ENCODE assay signal across 12 cellular contexts in the genomic region with DNA sequence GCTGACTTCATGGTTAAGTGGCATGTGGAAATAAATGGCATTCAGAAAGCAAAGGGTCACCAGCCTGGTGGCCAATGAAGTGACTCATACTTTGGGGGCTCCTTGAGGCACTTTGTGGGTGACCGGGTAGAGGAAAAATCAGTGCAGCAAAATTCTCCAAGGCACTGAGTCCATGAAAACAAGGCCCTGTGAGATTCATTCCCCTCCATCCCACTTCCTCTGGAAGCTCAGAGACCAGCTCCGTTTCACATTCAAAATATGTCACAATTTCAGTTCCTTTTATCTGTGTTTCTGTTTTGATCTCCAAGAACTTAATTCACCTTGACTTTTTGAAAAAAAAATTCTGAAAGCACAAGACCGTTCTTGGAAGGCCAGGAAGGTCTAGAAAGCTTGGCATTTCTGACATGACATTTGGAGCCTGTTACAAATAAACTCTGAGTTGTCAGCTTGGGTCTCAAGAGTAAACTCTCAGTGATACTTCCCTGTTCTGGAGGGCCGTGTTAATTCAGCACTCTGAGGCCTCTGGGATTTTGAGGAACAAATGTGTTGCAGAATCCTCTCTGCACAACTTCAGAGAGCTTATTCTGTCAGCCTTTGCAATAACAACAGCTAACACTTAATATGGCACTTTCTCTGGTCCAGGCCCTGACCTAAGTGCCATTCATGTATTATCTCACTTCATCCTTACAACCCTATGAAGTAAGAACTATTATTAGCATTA. TPM values are rescaled to one million over a fixed set of nuclear protein-coding genes. Genes with fewer than 3 reads are reported as not detected.
DNase-seq lines count a peak whose midpoint lies in the region; ATAC-seq, FAIRE-seq and TF ChIP-seq lines count a peak whose summit lies in the region.
"Had no signal": no experiment of that assay in that cellular context is flagged by ENCODE, and none has a peak within 500 bp of the region (broad histone marks: within the 10 kb centered on the region; RNA-seq: fewer than 3 reads in every experiment).

No MANE protein-coding gene starts in this region.

- H3K9me3 Mint-ChIP-seq in activated naive CD4-positive, alpha-beta T cell treated with anti-CD3 and anti-CD28 coated beads, Interleukin-2, amount 10 ng/mL, durations not matched to agents 7 days and 5 days: peaks cover 10% of the 10 kb centered on the region

- intact Hi-C loops in adrenal gland (cut with DNase I) (loop anchor here in 1 of 2 donors (10.0 kb wide), 1 partner anchor 64 kb away; no protein-coding TSS in a partner anchor), pancreas (cut with DNase I) (no loop called here)

- no peak for FAIRE-seq in pancreas (lab: Jason Lieb, UNC)

- H3K4me1 ChIP-seq in adrenal gland (replicated peaks in 1 of 2) (peaks cover 27 to 35% of the 10 kb centered on the region in 2 donors), pancreas (peaks cover 0 to 12% (median 3%) of the 10 kb centered on the region in 3 donors)
- H3K4me1 ChIP-seq: SJSA1, thyroid gland had no signal

- H3K4me3 ChIP-seq in GM12865 (ENCODE audit: low read depth, low read length) (no peak overlapping the region), adrenal gland (no peak overlapping the region), pancreas (no peak overlapping the region), coronary artery (no peak overlapping the region)
- H3K4me3 ChIP-seq: SJSA1, thyroid gland had no signal

- H3K4me3 Mint-ChIP-seq in activated naive CD4-positive, alpha-beta T cell treated with anti-CD3 and anti-CD28 coated beads, Interleukin-2, amount 10 ng/mL, durations not matched to agents 7 days and 5 days: no peak overlapping the region

- no peaks in the 10 kb centered on the region for H3K36me3 Mint-ChIP-seq in activated naive CD4-positive, alpha-beta T cell treated with anti-CD3 and anti-CD28 coated beads, Interleukin-2, amount 10 ng/mL, durations not matched to agents 7 days and 5 days

- ATAC-seq in HG02981 (IDR thresholded peaks at IDR 0.05; ENCODE audit: unreplicated experiment) (peak; percentile 66), pancreas (peak in 3 of 4 donors; percentile 48 to 82 (median 74)), HG03460 (IDR thresholded peaks at IDR 0.05; ENCODE audit: unreplicated experiment) (no peak)

- H3K36me3 ChIP-seq in adrenal gland (replicated peaks in 1 of 2) (no peaks in the 10 kb centered on the region), pancreas (no peaks in the 10 kb centered on the region)
- H3K36me3 ChIP-seq: SJSA1, thyroid gland had no signal

- no peak for TF ChIP-seq POLR2A in adrenal gland (IDR thresholded peaks at IDR 0.05)

- H3K9me3 ChIP-seq in adrenal gland (replicated peaks in 1 of 3): peaks cover 0 to 2% (median 0%) of the 10 kb centered on the region in 3 donors
- no peaks in the 10 kb centered on the region for H3K9me3 ChIP-seq in pancreas
- H3K9me3 ChIP-seq: SJSA1, thyroid gland had no signal

- peak; percentile 46 for DNase-seq in GM12865 (ENCODE audit: low read depth)
- peak in 2 of 7 donors; percentile 24 to 42 for DNase-seq in adrenal gland
- no peak for DNase-seq in pancreas
- DNase-seq in coronary artery (ENCODE audit: low spot score): no peak
- DNase-seq in activated naive CD4-positive, alpha-beta T cell treated with anti-CD3 and anti-CD28 coated beads, Interleukin-2, amount 10 ng/mL, durations not matched to agents 7 days and 5 days: no peak
- no peak for DNase-seq in GM10248 (ENCODE audit: extremely low spot score)
- DNase-seq: stimulated activated CD4-positive, alpha-beta T cell treated with anti-CD3 and anti-CD28 coated beads, Interleukin-15, amount 100 ng/mL, for 24 hours; thyroid gland had no signal

- TF ChIP-seq CTCF in GM12865 (IDR thresholded peaks at IDR 0.05; ENCODE audit: insufficient read depth, low read depth, low read length, missing control alignments) (no peak), adrenal gland (IDR thresholded peaks at IDR 0.05) (no peak), pancreas (IDR thresholded peaks at IDR 0.05) (no peak), coronary artery (IDR thresholded peaks at IDR 0.05) (no peak), GM10248 (IDR thresholded peaks at IDR 0.05; ENCODE audit: control extremely low read depth, extremely low read depth, low read depth, missing control alignments) (no peak)

- H3K27ac ChIP-seq in adrenal gland (peak overlapping the region in 4 of 5 donors; percentile 35 to 79 (median 60)), pancreas (peak overlapping the region in 1 of 4 donors; percentile 14), coronary artery (peak overlapping the region in 1 of 2 donors; percentile 71)
- H3K27ac ChIP-seq: SJSA1, thyroid gland had no signal

- H3K4me1 Mint-ChIP-seq in activated naive CD4-positive, alpha-beta T cell treated with anti-CD3 and anti-CD28 coated beads, Interleukin-2, amount 10 ng/mL, durations not matched to agents 7 days and 5 days: peaks cover 25% of the 10 kb centered on the region

- 15 to 22% (median 19%) methylated on average over 4 of the region's 4 CpGs for WGBS in adrenal gland, 4 donors
- WGBS in pancreas, 2 donors: 42 to 49% methylated on average over 4 of the region's 4 CpGs

- H3K27me3 ChIP-seq in adrenal gland (no peaks in the 10 kb centered on the region), pancreas (no peaks in the 10 kb centered on the region)
- H3K27me3 ChIP-seq: SJSA1, thyroid gland had no signal

- POLR2A ChIA-PET in GM10248 (lab: Yijun Ruan, JAX): no interaction called here

- no peaks in the 10 kb centered on the region for H3K27me3 Mint-ChIP-seq in activated naive CD4-positive, alpha-beta T cell treated with anti-CD3 and anti-CD28 coated beads, Interleukin-2, amount 10 ng/mL, durations not matched to agents 7 days and 5 days

- H3K27ac Mint-ChIP-seq in activated naive CD4-positive, alpha-beta T cell treated with anti-CD3 and anti-CD28 coated beads, Interleukin-2, amount 10 ng/mL, durations not matched to agents 7 days and 5 days: no peak overlapping the region

- CTCF ChIA-PET in activated naive CD4-positive, alpha-beta T cell treated with anti-CD3 and anti-CD28 coated beads, Interleukin-2, amount 10 ng/mL, durations not matched to agents 7 days and 5 days (lab: Charles Lee): no interaction called here
- CTCF ChIA-PET in GM10248 (lab: Yijun Ruan, JAX): interaction anchor here (0.8 to 1.4 kb wide), 3 partner anchors 61 to 109 kb away, joined by 3 to 4 read pairs (median 3); no protein-coding TSS in a partner anchor

RNA-seq across cellular contexts. Expression of a gene that starts 6.8 kb away (rescaled TPM):
- total RNA-seq in adrenal gland (10 to 100 TPM; 11.8 to 41.6 (median 19.9) TPM), pancreas (under 1 TPM in 4 of 6 donors, not detected in 2; 0.06 to 0.43 (median 0.13) TPM)
- polyA plus RNA-seq in adrenal gland (1 to 10 TPM; 1.9 to 8.3 (median 7.7) TPM), pancreas (under 1 TPM; 0.15 to 0.31 TPM)
- total RNA-seq: fibroblast of lung, SJSA1 had no signal

Comparison
In these comparisons a context has a peak if more than half of its experiments do, and no peak if none do; other contexts are left out.
1. RNA of a gene that starts 6.8 kb away (total RNA-seq): 11.8 to 41.6 TPM in adrenal gland; 0.06 to 0.43 TPM in pancreas; every median in the first group is over 4 times any median in the second.